In genomic region chr1:192937128-192937527, GRCh38 we compare ENCODE assay signal across 18 cellular contexts.
DNase-seq lines count a peak whose midpoint lies in the region; ATAC-seq and TF ChIP-seq lines count a peak whose summit lies in the region.
"Had no signal": no experiment of that assay in that cellular context is flagged by ENCODE, and none has a peak within 500 bp of the region (broad histone marks: within the 10 kb centered on the region; RNA-seq: fewer than 3 reads in every experiment).

No MANE protein-coding gene starts in this region.

- no peaks in the 10 kb centered on the region for H3K36me3 ChIP-seq in heart right ventricle
- H3K36me3 ChIP-seq: Peyer's patch had no signal

- no peak overlapping the region for H3K4me3 Mint-ChIP-seq in activated naive CD8-positive, alpha-beta T cell treated with anti-CD3 and anti-CD28 coated beads, Interleukin-2, amount 50 U/mL, for 24 hours
- no peak overlapping the region for H3K4me3 Mint-ChIP-seq in activated naive CD8-positive, alpha-beta T cell treated with anti-CD3 and anti-CD28 coated beads for 36 hours
- no peak overlapping the region for H3K4me3 Mint-ChIP-seq in central memory CD8-positive, alpha-beta T cell
- no peak overlapping the region for H3K4me3 Mint-ChIP-seq in natural killer cell
- H3K4me3 Mint-ChIP-seq: B cell, IgD-negative memory B cell had no signal

- no peaks in the 10 kb centered on the region for H3K9me3 ChIP-seq in heart right ventricle
- H3K9me3 ChIP-seq: Caco-2, Peyer's patch had no signal

- H3K27ac Mint-ChIP-seq in activated naive CD8-positive, alpha-beta T cell treated with anti-CD3 and anti-CD28 coated beads, Interleukin-2, amount 50 U/mL, for 24 hours, result peak overlapping the region; percentile 2
- H3K27ac Mint-ChIP-seq in activated naive CD8-positive, alpha-beta T cell treated with anti-CD3 and anti-CD28 coated beads for 36 hours, result no peak overlapping the region
- peak overlapping the region; percentile 29 for H3K27ac Mint-ChIP-seq in central memory CD8-positive, alpha-beta T cell (ENCODE audit: low read depth)
- peak overlapping the region; percentile 63 to 76 for H3K27ac Mint-ChIP-seq in natural killer cell
- H3K27ac Mint-ChIP-seq: IgD-negative memory B cell had no signal

- intact Hi-C loops in natural killer cell (cut with micrococcal nuclease), result loop anchor here (2.0 kb wide), 1 partner anchor 128 kb away; the partner anchor contains the start of gene RGS2
- intact Hi-C loops in heart right ventricle (cut with DNase I), result no loop called here

- no peaks in the 10 kb centered on the region for H3K27me3 Mint-ChIP-seq in activated naive CD8-positive, alpha-beta T cell treated with anti-CD3 and anti-CD28 coated beads, Interleukin-2, amount 50 U/mL, for 24 hours
- no peaks in the 10 kb centered on the region for H3K27me3 Mint-ChIP-seq in activated naive CD8-positive, alpha-beta T cell treated with anti-CD3 and anti-CD28 coated beads for 36 hours
- no peaks in the 10 kb centered on the region for H3K27me3 Mint-ChIP-seq in central memory CD8-positive, alpha-beta T cell
- H3K27me3 Mint-ChIP-seq in natural killer cell (ENCODE audit: low read depth in 2 of 2), result no peaks in the 10 kb centered on the region
- H3K27me3 Mint-ChIP-seq: B cell; CD4-positive, CD25-positive, alpha-beta regulatory T cell; IgD-negative memory B cell had no signal

- peak overlapping the region in 2 of 10 donors; percentile 11 to 64 for H3K27ac ChIP-seq in heart right ventricle
- H3K27ac ChIP-seq: Peyer's patch had no signal

- H3K4me1 ChIP-seq in heart right ventricle, result peaks cover 0 to 37% (median 0%) of the 10 kb centered on the region in 9 donors

- WGBS in heart right ventricle, 2 donors, result 61 to 73% methylated on average over 1 of the region's 1 CpG

- no peaks in the 10 kb centered on the region for H3K9me3 Mint-ChIP-seq in activated naive CD8-positive, alpha-beta T cell treated with anti-CD3 and anti-CD28 coated beads, Interleukin-2, amount 50 U/mL, for 24 hours
- no peaks in the 10 kb centered on the region for H3K9me3 Mint-ChIP-seq in activated naive CD8-positive, alpha-beta T cell treated with anti-CD3 and anti-CD28 coated beads for 36 hours
- no peaks in the 10 kb centered on the region for H3K9me3 Mint-ChIP-seq in central memory CD8-positive, alpha-beta T cell
- H3K9me3 Mint-ChIP-seq in natural killer cell, result no peaks in the 10 kb centered on the region
- H3K9me3 Mint-ChIP-seq: CD4-positive, CD25-positive, alpha-beta regulatory T cell had no signal

- peaks cover 17% of the 10 kb centered on the region for H3K4me1 Mint-ChIP-seq in activated naive CD8-positive, alpha-beta T cell treated with anti-CD3 and anti-CD28 coated beads, Interleukin-2, amount 50 U/mL, for 24 hours
- H3K4me1 Mint-ChIP-seq in activated naive CD8-positive, alpha-beta T cell treated with anti-CD3 and anti-CD28 coated beads for 36 hours, result peaks cover 16% of the 10 kb centered on the region
- H3K4me1 Mint-ChIP-seq in central memory CD8-positive, alpha-beta T cell, result peaks cover 4% of the 10 kb centered on the region
- H3K4me1 Mint-ChIP-seq in natural killer cell, result peaks cover 14 to 22% of the 10 kb centered on the region in 2 donors

- no peak for TF ChIP-seq CTCF in natural killer cell (IDR thresholded peaks at IDR 0.05)
- TF ChIP-seq CTCF in heart right ventricle (IDR thresholded peaks at IDR 0.05), result no peak
- TF ChIP-seq CTCF in GM20000 (IDR thresholded peaks at IDR 0.05; ENCODE audit: extremely low read depth, missing control alignments), result no peak

- DNase-seq in activated naive CD8-positive, alpha-beta T cell treated with anti-CD3 and anti-CD28 coated beads, Interleukin-2, amount 50 U/mL, for 24 hours, result no peak
- no peak for DNase-seq in activated naive CD8-positive, alpha-beta T cell treated with anti-CD3 and anti-CD28 coated beads for 36 hours
- DNase-seq in central memory CD8-positive, alpha-beta T cell (ENCODE audit: low spot score in 2 of 2), result no peak
- no peak for DNase-seq in natural killer cell
- DNase-seq in retina, result no peak
- DNase-seq in heart right ventricle, result no peak
- no peak for DNase-seq in GM20000 (ENCODE audit: low spot score)
- DNase-seq: Caco-2, DND-41, Karpas-422, NCI-H187, NCI-H446, NCI-H526, Peyer's patch had no signal

- H3K4me3 ChIP-seq in heart right ventricle, result no peak overlapping the region
- H3K4me3 ChIP-seq: Peyer's patch had no signal

- no peaks in the 10 kb centered on the region for H3K27me3 ChIP-seq in heart right ventricle
- H3K27me3 ChIP-seq: Peyer's patch had no signal

- no peak for ATAC-seq in activated naive CD8-positive, alpha-beta T cell treated with anti-CD3 and anti-CD28 coated beads, Interleukin-2, amount 50 U/mL, for 24 hours
- ATAC-seq in central memory CD8-positive, alpha-beta T cell (replicated peaks; ENCODE audit: extremely low read depth, poor library complexity, severe bottlenecking), result peak; percentile 55
- ATAC-seq in natural killer cell (peak; percentile 52 to 66 (median 61)), heart right ventricle (no peak), HG03175 (IDR thresholded peaks at IDR 0.05; ENCODE audit: unreplicated experiment) (no peak)

- H3K36me3 Mint-ChIP-seq in activated naive CD8-positive, alpha-beta T cell treated with anti-CD3 and anti-CD28 coated beads, Interleukin-2, amount 50 U/mL, for 24 hours (ENCODE audit: low read depth), result no peaks in the 10 kb centered on the region
- H3K36me3 Mint-ChIP-seq in activated naive CD8-positive, alpha-beta T cell treated with anti-CD3 and anti-CD28 coated beads for 36 hours, result no peaks in the 10 kb centered on the region
- H3K36me3 Mint-ChIP-seq in central memory CD8-positive, alpha-beta T cell (ENCODE audit: insufficient read depth), result no peaks in the 10 kb centered on the region
- no peaks in the 10 kb centered on the region for H3K36me3 Mint-ChIP-seq in natural killer cell
- H3K36me3 Mint-ChIP-seq: CD4-positive, CD25-positive, alpha-beta regulatory T cell had no signal

Comparison
In these comparisons a context has a peak if more than half of its experiments do, and no peak if none do; other contexts are left out.
1. ATAC-seq: peak in central memory CD8-positive, alpha-beta T cell (single experiment) and natural killer cell (3 of 3); none in activated naive CD8-positive, alpha-beta T cell treated with anti-CD3 and anti-CD28 coated beads, Interleukin-2, amount 50 U/mL, for 24 hours (single experiment), heart right ventricle (0 of 8) and HG03175 (single experiment).